20 cellular contexts compared by ENCODE assay signal in the genomic region with DNA sequence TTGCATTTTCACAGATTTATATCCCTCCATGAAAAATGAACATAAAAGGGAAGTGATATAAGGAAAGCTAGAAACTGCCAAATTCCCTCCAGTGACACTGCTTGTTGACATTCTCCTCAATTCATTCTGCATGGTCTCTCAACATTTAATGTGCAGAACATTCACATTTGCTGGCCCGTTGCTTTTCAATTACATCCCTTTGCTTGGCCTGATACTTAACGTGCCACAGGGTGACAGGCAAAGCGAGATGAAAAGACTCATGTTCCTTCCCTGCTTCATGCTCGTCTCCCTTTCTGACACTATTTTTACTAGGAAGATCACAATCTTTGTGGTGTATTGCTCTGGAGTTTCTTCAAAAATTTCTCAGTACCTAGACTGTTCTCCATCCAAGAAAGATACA.
"Had no signal": no experiment of that assay in that cellular context is flagged by ENCODE, and none has a peak within 500 bp of the region (broad histone marks: within the 10 kb centered on the region; RNA-seq: fewer than 3 reads in every experiment).

No MANE protein-coding gene starts in this region.

- H3K27ac Mint-ChIP-seq: dendritic cell treated with granulocyte-macrophage colony-stimulating factor and Interleukin-4, amounts not matched to agents 40 ng/mL and 50 ng/mL, for 4 days; naive thymus-derived CD4-positive, alpha-beta T cell; nephron progenitor cell; stimulated activated effector memory CD8-positive, alpha-beta T cell treated with anti-CD3 and anti-CD28 coated beads, Interleukin-12 subunit alpha, Interleukin-12 subunit beta, amount 100 ng/mL, for 72 hours; type B pancreatic cell had no signal

- H3K4me2 ChIP-seq: hepatocyte, smooth muscle cell had no signal

- H3K4me3 Mint-ChIP-seq: dendritic cell treated with granulocyte-macrophage colony-stimulating factor and Interleukin-4, amounts not matched to agents 40 ng/mL and 50 ng/mL, for 4 days; naive thymus-derived CD4-positive, alpha-beta T cell; nephron progenitor cell; stimulated activated effector memory CD8-positive, alpha-beta T cell treated with anti-CD3 and anti-CD28 coated beads, Interleukin-12 subunit alpha, Interleukin-12 subunit beta, amount 100 ng/mL, for 72 hours; type B pancreatic cell had no signal

- H3K4me3 ChIP-seq: hepatocyte, ovary, smooth muscle cell, suprapubic skin, thyroid gland had no signal

- H3K27me3 Mint-ChIP-seq: dendritic cell treated with granulocyte-macrophage colony-stimulating factor and Interleukin-4, amounts not matched to agents 40 ng/mL and 50 ng/mL, for 4 days; type B pancreatic cell had no signal

- FAIRE-seq: urothelium cell line had no signal

- H3K27ac ChIP-seq: foreskin keratinocyte, hepatocyte, ovary, suprapubic skin, thyroid gland had no signal

- H3K4me1 Mint-ChIP-seq: naive thymus-derived CD4-positive, alpha-beta T cell; nephron progenitor cell; stimulated activated effector memory CD8-positive, alpha-beta T cell treated with anti-CD3 and anti-CD28 coated beads, Interleukin-12 subunit alpha, Interleukin-12 subunit beta, amount 100 ng/mL, for 72 hours had no signal

- H3K27me3 ChIP-seq: foreskin keratinocyte, hepatocyte, ovary, suprapubic skin, thyroid gland had no signal

- H2AFZ ChIP-seq: hepatocyte had no signal

- H3K9me3 ChIP-seq: ovary, suprapubic skin, thyroid gland had no signal

- H3K36me3 Mint-ChIP-seq: naive thymus-derived CD4-positive, alpha-beta T cell; stimulated activated effector memory CD8-positive, alpha-beta T cell treated with anti-CD3 and anti-CD28 coated beads, Interleukin-12 subunit alpha, Interleukin-12 subunit beta, amount 100 ng/mL, for 72 hours; type B pancreatic cell had no signal

- H3K36me3 ChIP-seq: ovary, suprapubic skin, thyroid gland had no signal

- H3K79me2 ChIP-seq: hepatocyte had no signal

- DNase-seq: erythroblast; foreskin keratinocyte; head of caudate nucleus; kidney glomerular epithelial cell; naive thymus-derived CD4-positive, alpha-beta T cell; nephron progenitor cell; nucleus accumbens; ovary; right cardiac atrium; stimulated activated CD4-positive, alpha-beta T cell treated with anti-CD3 and anti-CD28 coated beads, Interleukin-2, amount 100 ng/mL, for 48 hours; stimulated activated CD8-positive, alpha-beta memory T cell treated with anti-CD3 and anti-CD28 coated beads, Interleukin-4, amount 100 ng/mL, for 48 hours; stimulated activated naive CD8-positive, alpha-beta T cell treated with anti-CD3 and anti-CD28 coated beads, Interleukin-15, Interleukin-2, amounts not matched to agents 100 U/mL and 50 U/mL, for 24 hours; thyroid gland had no signal

- H3K9me3 Mint-ChIP-seq: nephron progenitor cell, type B pancreatic cell had no signal

- H3K4me1 ChIP-seq: foreskin keratinocyte, suprapubic skin, thyroid gland had no signal
